In genomic region chr4:80189581-80189955, GRCh38 we compare ENCODE assay signal across 19 cellular contexts. TPM values are rescaled to one million over a fixed set of nuclear protein-coding genes. Genes with fewer than 3 reads are reported as not detected.
DNase-seq lines count a peak whose midpoint lies in the region; ATAC-seq, FAIRE-seq and TF ChIP-seq lines count a peak whose summit lies in the region.
"Had no signal": no experiment of that assay in that cellular context is flagged by ENCODE, and none has a peak within 500 bp of the region (broad histone marks: within the 10 kb centered on the region; RNA-seq: fewer than 3 reads in every experiment).

No MANE protein-coding gene starts in this region.

- no peak overlapping the region for H3K27ac Mint-ChIP-seq in GM23338
- H3K27ac Mint-ChIP-seq in astrocyte (ENCODE audit: unreplicated experiment): no peak overlapping the region
- no peak overlapping the region for H3K27ac Mint-ChIP-seq in chondrocyte (ENCODE audit: unreplicated experiment)
- H3K27ac Mint-ChIP-seq: CD4-positive, CD25-positive, alpha-beta regulatory T cell had no signal

- peaks cover 62% of the 10 kb centered on the region for H4K20me1 ChIP-seq in GM23338 (replicated peaks; ENCODE audit: insufficient read depth)
- peaks cover 4% of the 10 kb centered on the region for H4K20me1 ChIP-seq in astrocyte (ENCODE audit: insufficient read depth, low read length)
- H4K20me1 ChIP-seq in osteoblast (ENCODE audit: insufficient read depth, low read length): no peaks in the 10 kb centered on the region

- TF ChIP-seq POLR2A in ovary (IDR thresholded peaks at IDR 0.05): no peak

- no peak overlapping the region for H3K9ac ChIP-seq in astrocyte (ENCODE audit: low read length)

- H3K36me3 ChIP-seq in GM23338 (ENCODE audit: insufficient read depth) (no peaks in the 10 kb centered on the region), astrocyte (ENCODE audit: insufficient read depth, low read length) (no peaks in the 10 kb centered on the region), osteoblast (ENCODE audit: insufficient read depth, low read length) (no peaks in the 10 kb centered on the region), ovary (no peaks in the 10 kb centered on the region)
- H3K36me3 ChIP-seq: Peyer's patch had no signal

- H3K27ac ChIP-seq in GM23338 (ENCODE audit: low read depth) (no peak overlapping the region), astrocyte (ENCODE audit: low read depth, low read length) (no peak overlapping the region), osteoblast (ENCODE audit: low read depth, low read length) (peak overlapping the region; percentile 46), ovary (no peak overlapping the region)
- H3K27ac ChIP-seq: A549, HL-60, Peyer's patch had no signal

- H3K36me3 Mint-ChIP-seq in GM23338 (ENCODE audit: low read depth) (no peaks in the 10 kb centered on the region), astrocyte (ENCODE audit: low read depth, unreplicated experiment) (no peaks in the 10 kb centered on the region), chondrocyte (ENCODE audit: low read depth) (peaks cover 8% of the 10 kb centered on the region)

- H2AFZ ChIP-seq in GM23338 (no peak overlapping the region), astrocyte (ENCODE audit: low read depth, low read length) (peak overlapping the region; percentile 43), osteoblast (ENCODE audit: low read length) (peak overlapping the region; percentile 82)

- H3K27me3 ChIP-seq in GM23338 (ENCODE audit: insufficient read depth): peaks cover 100% of the 10 kb centered on the region
- peaks cover 57% of the 10 kb centered on the region for H3K27me3 ChIP-seq in astrocyte (ENCODE audit: insufficient read depth, low read length)
- H3K27me3 ChIP-seq in osteoblast (ENCODE audit: insufficient read depth, low read length): no peaks in the 10 kb centered on the region
- no peaks in the 10 kb centered on the region for H3K27me3 ChIP-seq in ovary

- H3K9me3 ChIP-seq in astrocyte (ENCODE audit: insufficient read depth, low read depth, low read length) (no peaks in the 10 kb centered on the region), osteoblast (ENCODE audit: low read depth, low read length) (no peaks in the 10 kb centered on the region), ovary (no peaks in the 10 kb centered on the region)
- H3K9me3 ChIP-seq: A549, Peyer's patch had no signal

- peaks cover 33% of the 10 kb centered on the region for H3K4me1 Mint-ChIP-seq in GM23338
- peaks cover 3% of the 10 kb centered on the region for H3K4me1 Mint-ChIP-seq in astrocyte (ENCODE audit: low read depth, unreplicated experiment)
- peaks cover 24% of the 10 kb centered on the region for H3K4me1 Mint-ChIP-seq in chondrocyte (ENCODE audit: low read depth)

- WGBS in ovary, 3 donors: 58 to 91% (median 69%) methylated on average over 3 of the region's 3 CpGs

- intact Hi-C loops in ovary (cut with DNase I): loop anchor here in 1 of 4 donors (10.0 kb wide), 3 partner anchors 115 to 1235 kb away; partner anchors contain the start of gene ANTXR2

- no peak for DNase-seq in GM23338 (ENCODE audit: low spot score)
- DNase-seq in astrocyte (ENCODE audit: low read depth): no peak
- DNase-seq in fibroblast of the aortic adventitia (ENCODE audit: low read depth): no peak
- DNase-seq in osteoblast (ENCODE audit: insufficient read length, low spot score, missing footprints): peak; percentile 54
- no peak for DNase-seq in ovary
- no peak for DNase-seq in chondrocyte (ENCODE audit: low spot score)
- DNase-seq in NK-92 treated with Interleukin-12 subunit alpha and Interleukin-12 subunit beta, amount 100 ng/mL, for 24 hours (lab: John Stamatoyannopoulos, UW): no peak
- DNase-seq: AML-193; CD4-positive, CD25-positive, alpha-beta regulatory T cell; DMS53; KBM-7; NCI-H1092 treated with DMSO at 0.1 percent for 48 hours; NCI-H1694 treated with DMSO at 0.1 percent for 48 hours; NCI-H774; Peyer's patch had no signal

- H3K4me2 ChIP-seq in GM23338: peak overlapping the region; percentile 78
- H3K4me2 ChIP-seq in astrocyte (ENCODE audit: low read length): peak overlapping the region; percentile 53
- peak overlapping the region; percentile 83 for H3K4me2 ChIP-seq in osteoblast (ENCODE audit: insufficient read depth, low read length)
- H3K4me2 ChIP-seq: A549 had no signal

- TF ChIP-seq CTCF in GM23338 (conservative IDR thresholded peaks at IDR 0.05; ENCODE audit: low read depth in 2 of 2): no peak
- no peak for TF ChIP-seq CTCF in astrocyte (IDR thresholded peaks at IDR 0.05; ENCODE audit: insufficient read depth, low read depth, low read length)
- no peak for TF ChIP-seq CTCF in fibroblast of the aortic adventitia (IDR thresholded peaks at IDR 0.05; ENCODE audit: insufficient read depth, low read length)
- TF ChIP-seq CTCF in osteoblast (IDR thresholded peaks at IDR 0.05; ENCODE audit: extremely low read depth, low read depth, low read length): no peak
- TF ChIP-seq CTCF in ovary (IDR thresholded peaks at IDR 0.05): no peak
- no peak for TF ChIP-seq CTCF in chondrocyte (IDR thresholded peaks at IDR 0.05)

- peaks cover 20% of the 10 kb centered on the region for H3F3A ChIP-seq in GM23338 (replicated peaks; ENCODE audit: low read depth)

- no peaks in the 10 kb centered on the region for H3K9me2 ChIP-seq in GM23338 (ENCODE audit: insufficient read depth)

- H3K4me3 Mint-ChIP-seq in GM23338 (peak overlapping the region; percentile 56), astrocyte (ENCODE audit: unreplicated experiment) (no peak overlapping the region), chondrocyte (ENCODE audit: unreplicated experiment) (no peak overlapping the region)

- H3K27me3 Mint-ChIP-seq in GM23338 (ENCODE audit: insufficient read depth, low read depth, poor library complexity) (peaks cover 100% of the 10 kb centered on the region), astrocyte (ENCODE audit: low read depth, unreplicated experiment) (peaks cover 100% of the 10 kb centered on the region), chondrocyte (ENCODE audit: low read depth) (peaks cover 97% of the 10 kb centered on the region)
- H3K27me3 Mint-ChIP-seq: CD4-positive, CD25-positive, alpha-beta regulatory T cell had no signal

- H3K4me3 ChIP-seq in GM23338: peak overlapping the region; percentile 47
- no peak overlapping the region for H3K4me3 ChIP-seq in astrocyte (ENCODE audit: insufficient read depth, low read depth, low read length)
- H3K4me3 ChIP-seq in fibroblast of the aortic adventitia (ENCODE audit: low read depth, low read length): peak overlapping the region; percentile 34
- H3K4me3 ChIP-seq in osteoblast (ENCODE audit: insufficient read depth, low read length): peak overlapping the region; percentile 57
- no peak overlapping the region for H3K4me3 ChIP-seq in ovary
- H3K4me3 ChIP-seq: A549, Peyer's patch had no signal

- TF ChIP-seq EP300 in ovary (IDR thresholded peaks at IDR 0.05): no peak

- FAIRE-seq in astrocyte (lab: Jason Lieb, UNC): no peak
- FAIRE-seq: A549, GM18507 had no signal

- no peaks in the 10 kb centered on the region for H3K79me2 ChIP-seq in GM23338 (replicated peaks; ENCODE audit: insufficient read depth)
- H3K79me2 ChIP-seq in astrocyte (ENCODE audit: insufficient read depth, low read length): no peaks in the 10 kb centered on the region
- H3K79me2 ChIP-seq in osteoblast (ENCODE audit: insufficient read depth, low read length): peaks cover 70% of the 10 kb centered on the region

- ATAC-seq in GM23338: no peak
- no peak for ATAC-seq in GM18502 (IDR thresholded peaks at IDR 0.05; ENCODE audit: poor library complexity, unreplicated experiment)
- ATAC-seq: A549 had no signal

- H3K4me1 ChIP-seq in GM23338 (ENCODE audit: insufficient read depth) (peaks cover 43% of the 10 kb centered on the region), astrocyte (ENCODE audit: insufficient read depth, low read length) (peaks cover 16% of the 10 kb centered on the region), osteoblast (ENCODE audit: insufficient read depth, low read length) (peaks cover 39% of the 10 kb centered on the region), ovary (ENCODE audit: insufficient read depth) (peaks cover 8% of the 10 kb centered on the region)
- H3K4me1 ChIP-seq: A549 had no signal

- H3K9me3 Mint-ChIP-seq in GM23338: no peaks in the 10 kb centered on the region; the same call in 1 of the 3 replicates
- H3K9me3 Mint-ChIP-seq in astrocyte (ENCODE audit: unreplicated experiment): peaks cover 12% of the 10 kb centered on the region
- no peaks in the 10 kb centered on the region for H3K9me3 Mint-ChIP-seq in chondrocyte (ENCODE audit: low read depth)

TF ChIP-seq in GM23338, 12 proteins besides CTCF, POLR2A, EP300 and RAD21 (continues in another document):
- TF ChIP-seq NANOG (IDR thresholded peaks at IDR 0.05; ENCODE audit: borderline replicate concordance): no peak
- no peak for TF ChIP-seq EZH2phosphoT487 (IDR thresholded peaks at IDR 0.05; ENCODE audit: unreplicated experiment)
- no peak for TF ChIP-seq STAT1 (IDR thresholded peaks at IDR 0.05; ENCODE audit: unreplicated experiment)
- TF ChIP-seq ZNF331 (CRISPR knock-in tag; IDR thresholded peaks at IDR 0.05; ENCODE audit: low read depth): no peak
- no peak for TF ChIP-seq POLR2AphosphoS5 (IDR thresholded peaks at IDR 0.05; ENCODE audit: low read depth)
- no peak for TF ChIP-seq JUNB (IDR thresholded peaks at IDR 0.05; ENCODE audit: unreplicated experiment)

RNA-seq across cellular contexts. Expression of gene PRDM8, which starts 7.7 kb away (rescaled TPM):
- total RNA-seq in GM23338 (2014; rRNA removed; shearing (Covaris generic)): not detected in 2 replicates
- polyA plus RNA-seq in GM23338 (2016; fragmentation: Nextera tagmentation; extraction: Ambion mirVana) (0.16 TPM in 1 of 2 replicates, not detected in the other), ovary (1 to 10 TPM; 3.6 to 6.2 TPM)
- total RNA-seq in astrocyte (0.19 and 0.25 TPM in 2 replicates), fibroblast of the aortic adventitia (ENCODE audit: low replicate concordance) (7.8 and 15.6 TPM in 2 replicates), osteoblast (3.6 and 5.0 TPM in 2 replicates), ovary (10 to 100 TPM in 2 of 7 donors, 1 to 10 TPM in 5; 4.8 to 14.3 (median 8.1) TPM), chondrocyte (0.07 TPM in 1 of 3 replicates, not detected in the others)

Comparison
In these comparisons a context has a peak if more than half of its experiments do, and no peak if none do; other contexts are left out.
1. H3K4me3 ChIP-seq: peak in GM23338 (single experiment), fibroblast of the aortic adventitia (single experiment) and osteoblast (single experiment); none in astrocyte (single experiment) and ovary (single experiment).
2. Peak in every context shown above with its lines, with median percentiles within 50 percentile points of each other: H3K4me2 ChIP-seq.